1 cellular context compared by ENCODE assay signal in the genomic region with DNA sequence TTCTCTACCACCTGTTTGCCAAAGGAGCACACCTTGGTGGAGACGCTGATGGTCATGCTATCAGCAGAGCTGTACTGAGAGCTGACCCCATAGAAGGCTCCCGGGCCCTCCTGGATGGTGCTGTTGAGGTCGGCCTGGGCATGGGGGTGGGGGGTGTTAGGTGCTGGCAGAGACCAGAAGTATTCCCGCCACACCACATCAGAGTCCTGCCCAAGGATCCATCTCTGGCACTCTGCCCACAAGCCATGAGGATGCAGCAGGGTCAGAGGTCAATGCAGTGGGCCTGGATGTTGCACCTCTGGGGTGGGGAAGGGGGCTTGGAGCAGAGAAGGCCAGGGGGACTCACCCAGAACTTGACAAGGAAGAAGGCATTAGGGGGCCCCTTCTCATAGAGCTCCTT.
TF ChIP-seq lines count a peak whose summit lies in the region.

No MANE protein-coding gene starts in this region.

TF ChIP-seq in HEK293, 187 proteins besides CTCF, POLR2A, EP300 and RAD21:
- TF ChIP-seq ZBTB11 (tag by site-specific recombination; conservative IDR thresholded peaks at IDR 0.05; ENCODE audit: low read depth) (no peak), BCL11B (tag by site-specific recombination; IDR thresholded peaks at IDR 0.05; ENCODE audit: low read depth) (peak; percentile 56; the same call in 1 of the 2 replicates), ZNF23 (tag by site-specific recombination; IDR thresholded peaks at IDR 0.05; ENCODE audit: borderline replicate concordance) (no peak), ZFP41 (tag by site-specific recombination; IDR thresholded peaks at IDR 0.05; ENCODE audit: borderline replicate concordance) (no peak)
